1 cellular context compared by ENCODE assay signal in the genomic region with DNA sequence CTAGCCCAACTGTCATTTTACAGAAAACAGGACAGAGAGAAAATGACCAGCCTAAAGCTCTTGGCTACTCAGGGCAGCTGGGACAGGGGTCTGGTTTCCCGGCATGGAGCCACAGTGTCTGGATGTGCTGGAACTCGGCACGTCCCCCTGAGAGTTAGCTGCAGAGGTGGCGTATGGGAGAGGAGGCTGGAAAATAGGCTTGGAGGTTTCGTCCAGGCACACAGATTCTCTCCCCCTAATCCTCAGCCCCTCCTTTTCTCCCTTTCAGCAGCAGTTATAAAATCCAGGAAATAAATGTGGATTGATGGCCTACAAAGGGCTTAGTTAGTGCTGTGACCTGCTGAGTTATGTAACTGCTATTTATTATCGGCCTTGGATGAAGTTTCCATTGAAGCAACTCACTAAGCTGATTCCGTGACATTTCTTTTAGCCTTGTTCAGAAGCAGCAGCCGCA.
TF ChIP-seq lines count a peak whose summit lies in the region.

No MANE protein-coding gene starts in this region.

TF ChIP-seq in GM23338, 12 proteins besides CTCF, POLR2A, EP300 and RAD21 (continued from another document):
- TF ChIP-seq, protein P1, sequence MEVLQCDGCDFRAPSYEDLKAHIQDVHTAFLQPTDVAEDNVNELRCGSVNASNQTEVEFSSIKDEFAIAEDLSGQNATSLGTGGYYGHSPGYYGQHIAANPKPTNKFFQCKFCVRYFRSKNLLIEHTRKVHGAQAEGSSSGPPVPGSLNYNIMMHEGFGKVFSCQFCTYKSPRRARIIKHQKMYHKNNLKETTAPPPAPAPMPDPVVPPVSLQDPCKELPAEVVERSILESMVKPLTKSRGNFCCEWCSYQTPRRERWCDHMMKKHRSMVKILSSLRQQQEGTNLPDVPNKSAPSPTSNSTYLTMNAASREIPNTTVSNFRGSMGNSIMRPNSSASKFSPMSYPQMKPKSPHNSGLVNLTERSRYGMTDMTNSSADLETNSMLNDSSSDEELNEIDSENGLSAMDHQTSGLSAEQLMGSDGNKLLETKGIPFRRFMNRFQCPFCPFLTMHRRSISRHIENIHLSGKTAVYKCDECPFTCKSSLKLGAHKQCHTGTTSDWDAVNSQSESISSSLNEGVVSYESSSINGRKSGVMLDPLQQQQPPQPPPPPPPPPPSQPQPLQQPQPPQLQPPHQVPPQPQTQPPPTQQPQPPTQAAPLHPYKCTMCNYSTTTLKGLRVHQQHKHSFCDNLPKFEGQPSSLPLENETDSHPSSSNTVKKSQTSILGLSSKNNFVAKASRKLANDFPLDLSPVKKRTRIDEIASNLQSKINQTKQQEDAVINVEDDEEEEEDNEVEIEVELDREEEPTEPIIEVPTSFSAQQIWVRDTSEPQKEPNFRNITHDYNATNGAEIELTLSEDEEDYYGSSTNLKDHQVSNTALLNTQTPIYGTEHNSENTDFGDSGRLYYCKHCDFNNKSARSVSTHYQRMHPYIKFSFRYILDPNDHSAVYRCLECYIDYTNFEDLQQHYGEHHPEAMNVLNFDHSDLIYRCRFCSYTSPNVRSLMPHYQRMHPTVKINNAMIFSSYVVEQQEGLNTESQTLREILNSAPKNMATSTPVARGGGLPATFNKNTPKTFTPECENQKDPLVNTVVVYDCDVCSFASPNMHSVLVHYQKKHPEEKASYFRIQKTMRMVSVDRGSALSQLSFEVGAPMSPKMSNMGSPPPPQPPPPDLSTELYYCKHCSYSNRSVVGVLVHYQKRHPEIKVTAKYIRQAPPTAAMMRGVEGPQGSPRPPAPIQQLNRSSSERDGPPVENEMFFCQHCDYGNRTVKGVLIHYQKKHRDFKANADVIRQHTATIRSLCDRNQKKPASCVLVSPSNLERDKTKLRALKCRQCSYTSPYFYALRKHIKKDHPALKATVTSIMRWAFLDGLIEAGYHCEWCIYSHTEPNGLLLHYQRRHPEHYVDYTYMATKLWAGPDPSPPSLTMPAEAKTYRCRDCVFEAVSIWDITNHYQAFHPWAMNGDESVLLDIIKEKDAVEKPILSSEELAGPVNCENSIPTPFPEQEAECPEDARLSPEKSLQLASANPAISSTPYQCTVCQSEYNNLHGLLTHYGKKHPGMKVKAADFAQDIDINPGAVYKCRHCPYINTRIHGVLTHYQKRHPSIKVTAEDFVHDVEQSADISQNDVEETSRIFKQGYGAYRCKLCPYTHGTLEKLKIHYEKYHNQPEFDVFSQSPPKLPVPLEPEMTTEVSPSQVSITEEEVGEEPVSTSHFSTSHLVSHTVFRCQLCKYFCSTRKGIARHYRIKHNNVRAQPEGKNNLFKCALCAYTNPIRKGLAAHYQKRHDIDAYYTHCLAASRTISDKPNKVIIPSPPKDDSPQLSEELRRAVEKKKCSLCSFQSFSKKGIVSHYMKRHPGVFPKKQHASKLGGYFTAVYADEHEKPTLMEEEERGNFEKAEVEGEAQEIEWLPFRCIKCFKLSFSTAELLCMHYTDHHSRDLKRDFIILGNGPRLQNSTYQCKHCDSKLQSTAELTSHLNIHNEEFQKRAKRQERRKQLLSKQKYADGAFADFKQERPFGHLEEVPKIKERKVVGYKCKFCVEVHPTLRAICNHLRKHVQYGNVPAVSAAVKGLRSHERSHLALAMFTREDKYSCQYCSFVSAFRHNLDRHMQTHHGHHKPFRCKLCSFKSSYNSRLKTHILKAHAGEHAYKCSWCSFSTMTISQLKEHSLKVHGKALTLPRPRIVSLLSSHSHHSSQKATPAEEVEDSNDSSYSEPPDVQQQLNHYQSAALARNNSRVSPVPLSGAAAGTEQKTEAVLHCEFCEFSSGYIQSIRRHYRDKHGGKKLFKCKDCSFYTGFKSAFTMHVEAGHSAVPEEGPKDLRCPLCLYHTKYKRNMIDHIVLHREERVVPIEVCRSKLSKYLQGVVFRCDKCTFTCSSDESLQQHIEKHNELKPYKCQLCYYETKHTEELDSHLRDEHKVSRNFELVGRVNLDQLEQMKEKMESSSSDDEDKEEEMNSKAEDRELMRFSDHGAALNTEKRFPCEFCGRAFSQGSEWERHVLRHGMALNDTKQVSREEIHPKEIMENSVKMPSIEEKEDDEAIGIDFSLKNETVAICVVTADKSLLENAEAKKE (CRISPR knock-in tag; IDR thresholded peaks at IDR 0.05) = no peak
- TF ChIP-seq ZNF331 (CRISPR knock-in tag; IDR thresholded peaks at IDR 0.05; ENCODE audit: low read depth) (no peak), EZH2phosphoT487 (IDR thresholded peaks at IDR 0.05; ENCODE audit: unreplicated experiment) (no peak), NANOG (IDR thresholded peaks at IDR 0.05; ENCODE audit: borderline replicate concordance) (no peak), POLR2AphosphoS5 (IDR thresholded peaks at IDR 0.05; ENCODE audit: low read depth) (no peak)
